In the genomic region with DNA sequence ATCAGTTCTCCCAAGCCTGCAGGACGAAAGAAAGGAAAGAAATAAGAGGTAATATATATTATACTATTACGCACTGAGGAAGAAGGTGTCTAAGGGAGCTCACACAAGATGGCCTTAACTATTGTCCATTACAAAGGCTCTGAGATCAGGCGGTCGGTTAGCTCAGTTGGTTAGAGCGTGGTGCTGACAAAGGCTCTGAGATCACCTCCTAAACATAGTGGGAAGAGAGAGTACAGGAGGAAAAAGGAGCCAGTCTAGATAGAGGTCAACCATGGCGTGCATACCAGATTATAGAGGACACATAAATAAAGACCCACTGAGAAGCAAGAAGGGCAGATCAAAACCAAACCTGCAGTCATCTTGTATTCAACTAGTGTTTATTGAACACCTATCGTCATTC, we compare ENCODE assay signal across 1 cellular context. TPM values are rescaled to one million over a fixed set of nuclear protein-coding genes. Genes with fewer than 3 reads are reported as not detected.
"Had no signal": no experiment of that assay in that cellular context is flagged by ENCODE, and none has a peak within 500 bp of the region (broad histone marks: within the 10 kb centered on the region; RNA-seq: fewer than 3 reads in every experiment).

No MANE protein-coding gene starts in this region.

RNA-seq across cellular contexts. Expression of a gene that starts 53.4 kb away (rescaled TPM):
- polyA plus RNA-seq: IgD-negative memory B cell had no signal
